In genomic region chr7:40839881-40840280, GRCh38 we compare ENCODE assay signal across 29 cellular contexts.
A peak's percentile ranks its signal among the peaks of the same experiment; 100 is the strongest.
DNase-seq lines count a peak whose midpoint lies in the region; ATAC-seq, FAIRE-seq and TF ChIP-seq lines count a peak whose summit lies in the region.
"Had no signal": no experiment of that assay in that cellular context is flagged by ENCODE, and none has a peak within 500 bp of the region (broad histone marks: within the 10 kb centered on the region; RNA-seq: fewer than 3 reads in every experiment).

No MANE protein-coding gene starts in this region.

- intact Hi-C loops in PC-9 (cut with micrococcal nuclease; ENCODE audit: unreplicated experiment) = no loop called here
- intact Hi-C loops in dorsolateral prefrontal cortex (cut with DNase I) = no loop called here

- no peaks in the 10 kb centered on the region for H3K79me1 ChIP-seq in mesenchymal stem cell (replicated peaks; ENCODE audit: low read length, poor library complexity, severe bottlenecking)

- H4K91ac ChIP-seq in mesenchymal stem cell (ENCODE audit: low read length) = no peak overlapping the region

- H2AK5ac ChIP-seq in mesenchymal stem cell (ENCODE audit: low read length, severe bottlenecking) = no peak overlapping the region

- TF ChIP-seq CTCF in PC-9 (conservative IDR thresholded peaks at IDR 0.05) (no peak), cardiac fibroblast (IDR thresholded peaks at IDR 0.05; ENCODE audit: low read depth, low read length) (no peak), dorsolateral prefrontal cortex (IDR thresholded peaks at IDR 0.05 in 54 of 56, conservative IDR thresholded peaks at IDR 0.05 in 2 of 56; ENCODE audit: low read depth in 1 of 56, partially characterized antibody in 56 of 56) (no peak)

- H3K27me3 ChIP-seq in PC-9 (ENCODE audit: insufficient read depth, low read depth) = no peaks in the 10 kb centered on the region
- no peaks in the 10 kb centered on the region for H3K27me3 ChIP-seq in mesenchymal stem cell (ENCODE audit: control insufficient read depth in 1 of 2, insufficient read depth in 1 of 2, low read length in 2 of 2)
- H3K27me3 ChIP-seq in dorsolateral prefrontal cortex = no peaks in the 10 kb centered on the region
- H3K27me3 ChIP-seq: BLaER1, Peyer's patch, SJCRH30, transverse colon had no signal

- H2BK120ac ChIP-seq in mesenchymal stem cell (ENCODE audit: low read depth, low read length) = no peak overlapping the region

- H3K4ac ChIP-seq in mesenchymal stem cell (ENCODE audit: low read depth in 1 of 2, low read length in 2 of 2) = no peak overlapping the region

- no peak overlapping the region for H3K14ac ChIP-seq in mesenchymal stem cell (ENCODE audit: low read length in 2 of 2)

- POLR2A ChIA-PET in PC-9 (lab: Charles Lee; ENCODE audit: unreplicated experiment) (interaction anchor here (0.6 kb wide), 1 partner anchor 60 kb away, joined by 7 read pairs; no protein-coding TSS in a partner anchor), HEK293T (lab: Yijun Ruan, JAX) (no interaction called here)

- no peak overlapping the region for H3K4me2 ChIP-seq in PC-9
- no peak overlapping the region for H3K4me2 ChIP-seq in mesenchymal stem cell (ENCODE audit: low read length, poor library complexity, severe bottlenecking)
- H3K4me2 ChIP-seq: BLaER1, GM23338, smooth muscle cell had no signal

- H3K36me3 ChIP-seq in PC-9 (ENCODE audit: low read depth) (peaks cover 4% of the 10 kb centered on the region; the same call in 1 of the 2 replicates), mesenchymal stem cell (ENCODE audit: control insufficient read depth in 1 of 2, insufficient read depth in 2 of 2, low read depth in 1 of 2, low read length in 2 of 2) (peaks cover 0 to 5% of the 10 kb centered on the region in 2 experiments)
- H3K36me3 ChIP-seq: BLaER1, Peyer's patch, SJCRH30, transverse colon had no signal

- H2BK12ac ChIP-seq in mesenchymal stem cell (ENCODE audit: low read length in 2 of 2) = no peak overlapping the region

- 0 out of 2 replicates have a peak, but pooled peaks cover 4% of the 10 kb centered on the region for H3K9me2 ChIP-seq in PC-9 (ENCODE audit: insufficient read depth)

- ATAC-seq in GM18873 (IDR thresholded peaks at IDR 0.05; ENCODE audit: low FRiP score, unreplicated experiment) = no peak
- ATAC-seq: activated CD4-positive, CD25-positive, alpha-beta regulatory T cell treated with anti-CD3 and anti-CD28 coated beads, Interleukin-2, amount 50 U/mL, for 24 hours; GM23338; naive thymus-derived CD8-positive, alpha-beta T cell; T-cell had no signal

- H3K4me3 ChIP-seq in PC-9 (no peak overlapping the region), cardiac fibroblast (replicated peaks in 1 of 2; ENCODE audit: low read depth in 2 of 2, low read length in 2 of 2) (no peak overlapping the region), mesenchymal stem cell (ENCODE audit: insufficient read depth in 1 of 2, low read depth in 1 of 2, low read length in 2 of 2) (no peak overlapping the region), dorsolateral prefrontal cortex (no peak overlapping the region)
- H3K4me3 ChIP-seq: BLaER1, GM23338, Peyer's patch, SJCRH30, smooth muscle cell, transverse colon had no signal

- FAIRE-seq in GM12891 (lab: Jason Lieb, UNC) = no peak

- H2BK5ac ChIP-seq in mesenchymal stem cell (ENCODE audit: low read depth, low read length, poor library complexity, severe bottlenecking) = no peak overlapping the region

- peaks cover 11% of the 10 kb centered on the region for H3K9me3 ChIP-seq in PC-9 (ENCODE audit: insufficient read depth, low read depth)
- peaks cover 31% of the 10 kb centered on the region for H3K9me3 ChIP-seq in mesenchymal stem cell (ENCODE audit: control insufficient read depth, low read length)
- H3K9me3 ChIP-seq: Peyer's patch, SJCRH30 had no signal

- no TSS peak for BruUV-seq in PC-9 (replicated peaks; lab: Mats Ljungman, UMichigan)

- WGBS in mesenchymal stem cell = 80% methylated on average over 3 of the region's 3 CpGs

- H3K27ac ChIP-seq in PC-9 = no peak overlapping the region
- H3K27ac ChIP-seq in mesenchymal stem cell (ENCODE audit: low read length, poor library complexity, severe bottlenecking) = peak overlapping the region; percentile 59
- no peak overlapping the region for H3K27ac ChIP-seq in dorsolateral prefrontal cortex
- H3K27ac ChIP-seq: BLaER1, HL-60, Peyer's patch, SJCRH30, transverse colon had no signal

- CTCF ChIA-PET in PC-9 (lab: Charles Lee) = no interaction called here
- CTCF ChIA-PET in HEK293T (lab: Yijun Ruan, JAX) = no interaction called here

- DNase-seq in Daoy (ENCODE audit: low read depth) (peak; percentile 82), PC-9 (no peak), cardiac fibroblast (ENCODE audit: low read depth in 2 of 2) (peak; percentile 61 to 66), mesenchymal stem cell (no peak), GM12891 (ENCODE audit: insufficient read length, low spot score) (no peak), dorsolateral prefrontal cortex (no peak), HEK293T (ENCODE audit: extremely low spot score) (no peak)
- DNase-seq: activated CD4-positive, alpha-beta T cell treated with anti-CD3 and anti-CD28 coated beads, Interleukin-2, amount 50 U/mL, for 48 hours; activated naive CD4-positive, alpha-beta T cell treated with Interleukin-2 at 50 U/mL for 16 hours; amniotic stem cell; DMS53; HFFc6; naive thymus-derived CD8-positive, alpha-beta T cell; NCI-H1092; NCI-H1694 treated with DMSO at 0.1 percent for 48 hours; NCI-H2171 treated with DMSO at 0.1 percent for 48 hours; NCI-H526 treated with DMSO at 0.1 percent for 48 hours; occipital lobe; Peyer's patch; SJCRH30; stimulated activated CD4-positive, alpha-beta T cell treated with anti-CD3 and anti-CD28 coated beads, Interleukin-1b, Interleukin-23, amount 100 ng/mL, for 48 hours; T-cell; transverse colon had no signal

- TF ChIP-seq POLR2A in GM12891 (IDR thresholded peaks at IDR 0.05; ENCODE audit: low read depth, low read length) = no peak

- H3K4me1 ChIP-seq in PC-9 (replicated peaks; ENCODE audit: insufficient read depth) (no peaks in the 10 kb centered on the region), mesenchymal stem cell (ENCODE audit: control insufficient read depth, insufficient read depth, low read depth, low read length) (peaks cover 4% of the 10 kb centered on the region)
- H3K4me1 ChIP-seq: Peyer's patch, SJCRH30, transverse colon had no signal

- no peak overlapping the region for H4K8ac ChIP-seq in mesenchymal stem cell (ENCODE audit: low read length)

- no peaks in the 10 kb centered on the region for H3F3A ChIP-seq in PC-9 (ENCODE audit: insufficient read depth, low read depth)

- no peaks in the 10 kb centered on the region for H4K20me1 ChIP-seq in PC-9 (ENCODE audit: insufficient read depth)
- H4K20me1 ChIP-seq: BLaER1 had no signal

- H3K79me2 ChIP-seq in PC-9 (ENCODE audit: low read depth) = no peaks in the 10 kb centered on the region

- no peak overlapping the region for H3K18ac ChIP-seq in mesenchymal stem cell (ENCODE audit: low read depth in 1 of 2, low read length in 2 of 2)

- no peak overlapping the region for H2BK15ac ChIP-seq in mesenchymal stem cell (ENCODE audit: low read depth, poor library complexity, severe bottlenecking)

- H3K9ac ChIP-seq in mesenchymal stem cell (ENCODE audit: low read length) = no peak overlapping the region
- H3K9ac ChIP-seq: BLaER1 had no signal

- H3K23ac ChIP-seq in mesenchymal stem cell (ENCODE audit: low read length in 2 of 2) = no peak overlapping the region

- H2AFZ ChIP-seq in PC-9 (peak overlapping the region; percentile 14; the same call in 1 of the 2 replicates), mesenchymal stem cell (ENCODE audit: low read depth, low read length) (no peak overlapping the region)
- H2AFZ ChIP-seq: GM23338 had no signal

TF ChIP-seq in GM12891, 5 proteins besides CTCF, POLR2A, EP300 and RAD21:
- TF ChIP-seq TAF1 (IDR thresholded peaks at IDR 0.05; ENCODE audit: low read depth, low read length) (no peak), POU2F2 (IDR thresholded peaks at IDR 0.05; ENCODE audit: low read depth, low read length) (no peak), POLR2AphosphoS5 (IDR thresholded peaks at IDR 0.05; ENCODE audit: low read depth, low read length) (no peak)
TF ChIP-seq in GM12891: peak in this region for 0.

TF ChIP-seq in HEK293T, 16 proteins besides CTCF, POLR2A, EP300 and RAD21:
- TF ChIP-seq ELF4 (IDR thresholded peaks at IDR 0.05) (no peak), SUZ12 (IDR thresholded peaks at IDR 0.05) (no peak), ARNT (IDR thresholded peaks at IDR 0.05) (no peak), CTBP1 (IDR thresholded peaks at IDR 0.05; ENCODE audit: borderline replicate concordance) (no peak), PKNOX1 (IDR thresholded peaks at IDR 0.05) (no peak), FOXM1 (IDR thresholded peaks at IDR 0.05; ENCODE audit: borderline replicate concordance) (no peak), FOXK2 (IDR thresholded peaks at IDR 0.05) (no peak), LEF1 (IDR thresholded peaks at IDR 0.05; ENCODE audit: borderline replicate concordance) (no peak), L3MBTL2 (conservative IDR thresholded peaks at IDR 0.05) (no peak), SP1 (IDR thresholded peaks at IDR 0.05) (no peak), TARDBP (IDR thresholded peaks at IDR 0.05) (no peak), NFRKB (IDR thresholded peaks at IDR 0.05) (no peak), HDGF (IDR thresholded peaks at IDR 0.05; ENCODE audit: borderline replicate concordance) (no peak), FOXA1 (IDR thresholded peaks at IDR 0.05) (no peak)

Comparison
In these comparisons a context has a peak if more than half of its experiments do, and no peak if none do; other contexts are left out.
1. DNase-seq: peak in Daoy (single experiment) and cardiac fibroblast (2 of 2); none in PC-9 (0 of 2), mesenchymal stem cell (single experiment), GM12891 (single experiment), dorsolateral prefrontal cortex (0 of 10) and HEK293T (single experiment).